In genomic region chr2:186486651-186487647, GRCh38 we compare ENCODE assay signal across 1 cellular context.
TF ChIP-seq lines count a peak whose summit lies in the region.

No MANE protein-coding gene starts in this region.

TF ChIP-seq in K562, 482 proteins besides CTCF, POLR2A, EP300 and RAD21 (continued from another document and continues in another):
- TF ChIP-seq ZBTB40 (IDR thresholded peaks at IDR 0.05) (0 out of 2 replicates have a peak, but pooled peaks have one; percentile 18), ZBTB40 (CRISPR knock-in tag; IDR thresholded peaks at IDR 0.05) (no peak), SNIP1 (IDR thresholded peaks at IDR 0.05; ENCODE audit: low read depth) (no peak), PRMT5 (CRISPR knock-in tag; IDR thresholded peaks at IDR 0.05) (no peak), MIER1 (IDR thresholded peaks at IDR 0.05; ENCODE audit: low read depth) (peak; percentile 21; the same call in 1 of the 2 replicates), FOXJ2 (tag; IDR thresholded peaks at IDR 0.05) (peak; percentile 41; the same call in 1 of the 2 replicates), MEIS2 (IDR thresholded peaks at IDR 0.05; ENCODE audit: partially characterized antibody) (no peak), TRIM24 (IDR thresholded peaks at IDR 0.05) (0 out of 4 replicates have a peak, but pooled peaks of 1 of the 2 experiments have one; percentile 16), MNT (conservative IDR thresholded peaks at IDR 0.05) (peak; percentile 25 to 36; a peak in 3 of 4 replicates), RBM22 (IDR thresholded peaks at IDR 0.05; ENCODE audit: low read depth, low read length, poor library complexity, severe bottlenecking) (peak; percentile 2), ZNF592 (IDR thresholded peaks at IDR 0.05) (peak; percentile 33; the same call in 1 of the 2 replicates), PTTG1 (tag; IDR thresholded peaks at IDR 0.05; ENCODE audit: low read depth) (no peak), ATF6 (CRISPR knock-in tag; IDR thresholded peaks at IDR 0.05) (0 out of 2 replicates have a peak, but pooled peaks have one; percentile 41), NR1H2 (CRISPR knock-in tag; IDR thresholded peaks at IDR 0.05) (no peak), TCF7 (IDR thresholded peaks at IDR 0.05; ENCODE audit: borderline replicate concordance) (no peak), SIN3A (IDR thresholded peaks at IDR 0.05; ENCODE audit: borderline replicate concordance in 2 of 2, control insufficient read depth in 1 of 2, low read depth in 2 of 2, low read length in 2 of 2) (peak in 1 of 2 experiments; percentile 46; a peak in 1 of 4 replicates), SAP30 (IDR thresholded peaks at IDR 0.05; ENCODE audit: borderline replicate concordance, insufficient read depth, low read depth, low read length, poor library complexity, severe bottlenecking) (peak; percentile 7), ZNF696 (CRISPR knock-in tag; conservative IDR thresholded peaks at IDR 0.05) (no peak), MEF2A (IDR thresholded peaks at IDR 0.05; ENCODE audit: control insufficient read depth, low read depth, low read length) (no peak), NFIC (IDR thresholded peaks at IDR 0.05) (peak; percentile 99), ZFP36 (IDR thresholded peaks at IDR 0.05; ENCODE audit: low read depth, low read length, partially characterized antibody) (no peak), ZNF146 (CRISPR knock-in tag; IDR thresholded peaks at IDR 0.05; ENCODE audit: unreplicated experiment) (no peak), HDAC2 (IDR thresholded peaks at IDR 0.05) (0 out of 2 replicates have a peak, but pooled peaks have one; percentile 15), SMAD4 (CRISPR knock-in tag; conservative IDR thresholded peaks at IDR 0.05) (0 out of 2 replicates have a peak, but pooled peaks have one; percentile 14), ZNF121 (CRISPR knock-in tag; conservative IDR thresholded peaks at IDR 0.05) (no peak), POLR2H (tag; IDR thresholded peaks at IDR 0.05; ENCODE audit: low read depth) (0 out of 2 replicates have a peak, but pooled peaks have one; percentile 47), PHF8 (IDR thresholded peaks at IDR 0.05; ENCODE audit: borderline replicate concordance, low read length) (no peak), FOXK2 (conservative IDR thresholded peaks at IDR 0.05 in 1 of 2, IDR thresholded peaks at IDR 0.05 in 1 of 2; ENCODE audit: low read depth in 2 of 2) (peak; percentile 14 to 23; a peak in 2 of 4 replicates), E2F1 (CRISPR knock-in tag; IDR thresholded peaks at IDR 0.05) (0 out of 2 replicates have a peak, but pooled peaks have one; percentile 33), EGR1 (conservative IDR thresholded peaks at IDR 0.05) (peak; percentile 99)
